In the genomic region with DNA sequence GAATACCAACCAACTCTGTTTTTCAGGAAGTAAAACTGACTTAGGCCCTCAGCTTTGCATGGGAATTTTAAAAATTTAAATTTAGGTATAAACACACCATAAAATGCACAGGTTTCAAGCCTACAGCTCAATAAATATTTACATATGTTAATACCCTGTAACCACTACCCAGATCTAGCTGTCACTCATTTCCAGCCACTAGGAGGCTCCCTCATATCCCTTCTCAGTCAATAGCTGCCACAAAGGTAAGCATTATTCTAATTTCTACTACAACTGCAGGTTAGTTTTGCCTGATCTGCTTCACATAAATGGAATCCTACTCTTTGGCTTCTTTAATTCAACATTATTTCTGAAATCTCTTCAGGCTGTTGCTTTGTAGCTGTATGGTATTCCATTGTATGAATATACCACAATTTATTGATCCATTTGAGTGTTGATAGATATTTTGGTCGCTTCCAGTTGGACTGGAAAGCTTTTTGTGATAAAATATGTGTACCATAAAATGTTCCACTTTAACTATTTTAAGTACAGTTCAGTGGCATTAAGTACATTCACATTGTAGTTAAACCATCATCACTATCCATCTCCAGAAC, we compare ENCODE assay signal across 9 cellular contexts. TPM values are rescaled to one million over a fixed set of nuclear protein-coding genes. Genes with fewer than 3 reads are reported as not detected.
A peak's percentile ranks its signal among the peaks of the same experiment; 100 is the strongest.
DNase-seq lines count a peak whose midpoint lies in the region; ATAC-seq, FAIRE-seq and TF ChIP-seq lines count a peak whose summit lies in the region.
"Had no signal": no experiment of that assay in that cellular context is flagged by ENCODE, and none has a peak within 500 bp of the region (broad histone marks: within the 10 kb centered on the region; RNA-seq: fewer than 3 reads in every experiment).

No MANE protein-coding gene starts in this region.

- no peak overlapping the region for H3K9ac ChIP-seq in HepG2 (ENCODE audit: insufficient read depth, low read depth, low read length)

- no peaks in the 10 kb centered on the region for H3K36me3 ChIP-seq in SJCRH30
- no peaks in the 10 kb centered on the region for H3K36me3 ChIP-seq in HepG2 (replicated peaks in 1 of 2; ENCODE audit: control insufficient read depth in 1 of 2, insufficient read depth in 2 of 2, low read length in 2 of 2)

- TF ChIP-seq EP300 in HepG2 (IDR thresholded peaks at IDR 0.05; ENCODE audit: low read depth in 2 of 2, low read length in 2 of 2) (no peak), HepG2 (CRISPR knock-in tag; IDR thresholded peaks at IDR 0.05; ENCODE audit: borderline replicate concordance) (no peak)

- H3K27me3 ChIP-seq in SJCRH30: no peaks in the 10 kb centered on the region
- no peaks in the 10 kb centered on the region for H3K27me3 ChIP-seq in HepG2 (ENCODE audit: control insufficient read depth in 1 of 2, insufficient read depth in 2 of 2, low read length in 2 of 2)

- H3K4me2 ChIP-seq in HepG2 (ENCODE audit: low read depth, low read length): no peak overlapping the region

- no TSS peak for BruUV-seq in HepG2 (replicated peaks; lab: Mats Ljungman, UMichigan)

- WGBS in HepG2 (ENCODE audit: low lambda C conversion rate): 88% methylated on average over 1 of the region's 1 CpG

- H3K27ac ChIP-seq in SJCRH30: no peak overlapping the region
- no peak overlapping the region for H3K27ac ChIP-seq in HepG2 (ENCODE audit: extremely low read length, insufficient read depth, low read length)

- no peak for TF ChIP-seq RAD21 in HepG2 (CRISPR knock-in tag; IDR thresholded peaks at IDR 0.05)

- in situ Hi-C loops in GM13976 (cut with MboI; ENCODE audit: low sequenced_read_pairs, unreplicated experiment) (no loop called here), HepG2 (cut with HindIII; ENCODE audit: extremely low pct_ligation_motif_present, low pct_unique_long_range_greater_than_20kb) (no loop called here)

- H3K79me2 ChIP-seq in HepG2 (ENCODE audit: insufficient read depth, low read length): no peaks in the 10 kb centered on the region

- intact Hi-C loops in HepG2 (cut with micrococcal nuclease; ENCODE audit: unreplicated experiment): loop anchor here (1.0 kb wide), 1 partner anchor 306 kb away; no protein-coding TSS in a partner anchor

- no peaks in the 10 kb centered on the region for H4K20me1 ChIP-seq in HepG2 (ENCODE audit: insufficient read depth, low read length)

- CTCF ChIA-PET in HepG2 (lab: Yijun Ruan, JAX; ENCODE audit: low intra/inter-chr PET ratio, low total read pairs): interaction anchor here (1.3 kb wide), 1 partner anchor 305 kb away, joined by 6 read pairs; no protein-coding TSS in a partner anchor

- ATAC-seq in HG02642 (IDR thresholded peaks at IDR 0.05; ENCODE audit: poor library complexity, unreplicated experiment) (peak; percentile 74), HepG2 (peak; percentile 85), HG03196 (IDR thresholded peaks at IDR 0.05; ENCODE audit: unreplicated experiment) (no peak)

- TF ChIP-seq POLR2A in HepG2 (IDR thresholded peaks at IDR 0.05; ENCODE audit: insufficient read depth in 1 of 2, low read depth in 2 of 2, low read length in 2 of 2): no peak

- TF ChIP-seq CTCF in GM13976 (IDR thresholded peaks at IDR 0.05; ENCODE audit: borderline replicate concordance, control extremely low read depth, extremely low read depth, insufficient read depth, missing control alignments) (peak; percentile 41), HepG2 (CRISPR knock-in tag; IDR thresholded peaks at IDR 0.05) (peak; percentile 53)

- H3K9me3 ChIP-seq in SJCRH30 (replicated peaks) (no peaks in the 10 kb centered on the region), HepG2 (ENCODE audit: low read length) (no peaks in the 10 kb centered on the region)

- no peak for FAIRE-seq in HepG2 (lab: Jason Lieb, UNC)

- no peak overlapping the region for H2AFZ ChIP-seq in HepG2 (ENCODE audit: low read length)

- POLR2A ChIA-PET in HepG2 (lab: Yijun Ruan, JAX): no interaction called here

- H3K4me3 ChIP-seq in SJCRH30 (no peak overlapping the region), HepG2 (replicated peaks in 1 of 3; ENCODE audit: insufficient read depth in 1 of 3, low read depth in 2 of 3, low read length in 3 of 3) (no peak overlapping the region)

- H3K4me1 ChIP-seq in SJCRH30 (no peaks in the 10 kb centered on the region), HepG2 (ENCODE audit: insufficient read depth, low read length) (no peaks in the 10 kb centered on the region)

- no peak for DNase-seq in GM13976 (ENCODE audit: low spot score)
- DNase-seq in SJCRH30: peak; percentile 6 to 43
- DNase-seq in HepG2 (ENCODE audit: low spot score): peak; percentile 8
- no peak for DNase-seq in NCI-H1694 (lab: John Stamatoyannopoulos, UW)
- no peak for DNase-seq in C1 segment of cervical spinal cord (lab: John Stamatoyannopoulos, UW)
- no peak for DNase-seq in retina

TF ChIP-seq in HepG2, 621 proteins besides CTCF, POLR2A, EP300 and RAD21:
- TF ChIP-seq EHMT2 (IDR thresholded peaks at IDR 0.05; ENCODE audit: borderline replicate concordance, low read depth, low read length) (no peak), MXI1 (IDR thresholded peaks at IDR 0.05; ENCODE audit: borderline replicate concordance, low read depth, low read length) (no peak), STAG1 (CRISPR knock-in tag; IDR thresholded peaks at IDR 0.05) (peak; percentile 55; the same call in 1 of the 2 replicates)
TF ChIP-seq in HepG2: peak in this region for 1.

RNA-seq across cellular contexts. Expression of a gene that starts 32.5 kb away (rescaled TPM):
- not detected in 2 replicates for total RNA-seq in SJCRH30 (2014; rRNA removed; shearing (Covaris generic))
- total RNA-seq in HepG2 (2016; rRNA removed; fragmentation: Illumina TruSeq; extraction: Trizol): not detected in 2 replicates
- total RNA-seq in HepG2 (2016; cell fraction: cytosol; rRNA removed; fragmentation: Illumina TruSeq; extraction: Trizol; ENCODE audit: low read depth): not detected in 2 replicates
- total RNA-seq in HepG2 (2016; cell fraction: insoluble cytoplasmic fraction; rRNA removed; fragmentation: Illumina TruSeq; extraction: Trizol): not detected in 2 replicates
- total RNA-seq in HepG2 (2016; cell fraction: membrane; rRNA removed; fragmentation: Illumina TruSeq; extraction: Trizol): not detected in 2 replicates
- not detected in 2 replicates for total RNA-seq in HepG2 (2016; cell fraction: nucleus; rRNA removed; fragmentation: Illumina TruSeq; extraction: Trizol)
- not detected in 2 replicates for polyA plus RNA-seq in HepG2 (2011; rRNA removed)
- polyA plus RNA-seq in HepG2 (2011; cell fraction: cytosol; rRNA removed): not detected in 2 replicates
- not detected in 2 replicates for polyA plus RNA-seq in HepG2 (2011; cell fraction: nucleus; rRNA removed)
- not detected in 2 replicates for polyA plus RNA-seq in HepG2 (2012)
- not detected in 2 replicates for polyA plus RNA-seq in HepG2 (2016; cell fraction: cytosol; fragmentation: Illumina TruSeq; extraction: Trizol; ENCODE audit: low read depth)
- polyA plus RNA-seq in HepG2 (2016; cell fraction: insoluble cytoplasmic fraction; fragmentation: Illumina TruSeq; extraction: Trizol; ENCODE audit: low read depth): not detected in 2 replicates
- polyA plus RNA-seq in HepG2 (2016; cell fraction: membrane; fragmentation: Illumina TruSeq; extraction: Trizol; ENCODE audit: low read depth): not detected in 2 replicates
- not detected in 2 replicates for polyA plus RNA-seq in HepG2 (2016; cell fraction: nucleus; fragmentation: Illumina TruSeq; extraction: Trizol; ENCODE audit: insufficient read depth, low read depth)
- not detected in 2 replicates for polyA minus RNA-seq in HepG2 (2011; rRNA and poly(A)+ RNA removed; ENCODE audit: low replicate concordance)
- polyA minus RNA-seq in HepG2 (2011; cell fraction: cytosol; rRNA and poly(A)+ RNA removed): not detected in 2 replicates
- not detected in 2 replicates for polyA minus RNA-seq in HepG2 (2011; cell fraction: nucleus; rRNA and poly(A)+ RNA removed)
- polyA plus RNA-seq: esophagus had no signal

Comparison
In these comparisons a context has a peak if more than half of its experiments do, and no peak if none do; other contexts are left out.
1. DNase-seq: peak in SJCRH30 (2 of 2) and HepG2 (single experiment); none in GM13976 (single experiment), NCI-H1694 (single experiment), C1 segment of cervical spinal cord (0 of 14) and retina (single experiment).